Comparison of ENCODE assay signal across 8 cellular contexts in the genomic region with DNA sequence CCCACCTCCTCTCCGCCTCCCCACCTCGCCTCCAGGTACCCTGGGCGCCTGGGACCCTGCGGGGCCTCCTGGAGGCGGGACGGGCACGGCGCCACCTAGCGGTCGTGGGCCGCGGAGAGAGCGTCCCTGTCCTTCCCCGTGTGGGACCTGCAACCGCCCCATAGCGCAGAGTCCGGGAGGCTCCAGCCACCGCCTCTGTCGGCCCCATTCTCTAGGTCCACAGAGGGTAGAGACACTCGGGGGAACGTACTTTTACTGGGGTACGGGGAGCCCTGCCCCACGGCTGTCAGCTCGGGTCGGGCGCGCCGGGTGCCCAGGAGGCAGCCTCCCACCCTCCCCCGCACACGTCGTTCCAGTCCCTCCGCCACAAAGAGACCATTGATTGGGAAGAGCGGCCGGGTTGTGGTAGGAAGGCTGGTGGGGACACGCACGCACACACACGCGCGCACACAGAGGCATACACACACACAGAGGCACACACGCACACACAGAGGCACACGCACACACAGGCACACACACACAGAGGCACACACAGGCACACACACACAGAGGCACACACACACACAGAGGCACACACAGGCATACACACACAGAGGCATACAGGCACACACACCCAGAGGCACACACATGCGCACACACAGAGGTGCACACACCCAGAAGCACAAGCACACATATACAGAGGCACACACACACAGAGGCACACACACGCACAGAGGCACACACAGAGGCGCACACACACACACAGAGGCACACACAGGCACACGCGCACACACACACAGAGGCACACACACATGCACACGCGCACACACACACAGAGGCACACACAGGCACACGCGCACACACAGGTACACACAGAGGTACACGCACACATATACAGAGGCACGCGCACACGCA. TPM values are rescaled to one million over a fixed set of nuclear protein-coding genes. Genes with fewer than 3 reads are reported as not detected.
DNase-seq lines count a peak whose midpoint lies in the region; ATAC-seq and TF ChIP-seq lines count a peak whose summit lies in the region.

No MANE protein-coding gene starts in this region.

- peaks cover 7% of the 10 kb centered on the region for H3K4me1 ChIP-seq in CD4-positive, alpha-beta memory T cell (ENCODE audit: insufficient read depth, low read length)
- peaks cover 0 to 5% (median 0%) of the 10 kb centered on the region in 4 donors for H3K4me1 ChIP-seq in right lobe of liver

- intact Hi-C loops in CD4-positive, alpha-beta memory T cell (cut with micrococcal nuclease), result loop anchor here (1.0 kb wide), 4 partner anchors 13 to 260 kb away; no protein-coding TSS in a partner anchor
- intact Hi-C loops in right lobe of liver (cut with DNase I), result loop anchor here in 1 of 2 donors (10.0 kb wide), 1 partner anchor 373 kb away; no protein-coding TSS in a partner anchor

- no peaks in the 10 kb centered on the region for H3K36me3 ChIP-seq in CD4-positive, alpha-beta memory T cell (ENCODE audit: insufficient read depth, low read length)
- no peaks in the 10 kb centered on the region for H3K36me3 ChIP-seq in right lobe of liver

- CTCF ChIA-PET in CD4-positive, alpha-beta memory T cell (lab: Charles Lee; ENCODE audit: partially characterized antibody), result no interaction called here

- no peak for TF ChIP-seq POLR2A in right lobe of liver (IDR thresholded peaks at IDR 0.05)

- H3K4me1 Mint-ChIP-seq in CD4-positive, alpha-beta memory T cell, result peaks cover 8 to 22% (median 10%) of the 10 kb centered on the region in 4 donors

- peaks cover 17% of the 10 kb centered on the region for H3K27me3 ChIP-seq in CD4-positive, alpha-beta memory T cell (ENCODE audit: insufficient read depth, low read length)
- peaks cover 0 to 7% of the 10 kb centered on the region in 2 donors for H3K27me3 ChIP-seq in right lobe of liver

- H3K27ac Mint-ChIP-seq in CD4-positive, alpha-beta memory T cell, result no peak overlapping the region

- POLR2A ChIA-PET in CD4-positive, alpha-beta memory T cell (lab: Charles Lee; ENCODE audit: partially characterized antibody), result no interaction called here

- TF ChIP-seq CTCF in choroid plexus epithelial cell (conservative IDR thresholded peaks at IDR 0.05; ENCODE audit: low read depth, low read length) (peak; percentile 74), right lobe of liver (IDR thresholded peaks at IDR 0.05) (peak; percentile 72 to 91 (median 80))

- H3K4me3 ChIP-seq in CD4-positive, alpha-beta memory T cell (ENCODE audit: low read length in 2 of 2), result no peak overlapping the region
- H3K4me3 ChIP-seq in choroid plexus epithelial cell (ENCODE audit: low read depth, low read length) (no peak overlapping the region), right lobe of liver (no peak overlapping the region)

- H3K9me3 Mint-ChIP-seq in CD4-positive, alpha-beta memory T cell, result peaks cover 0 to 3% (median 0%) of the 10 kb centered on the region in 8 donors

- WGBS in right lobe of liver (ENCODE audit: insufficient coverage, low coverage, low lambda C conversion rate, missing lambda C conversion rate), result no CpG with 5 or more reads among the region's 54 CpGs

- H3K36me3 Mint-ChIP-seq in CD4-positive, alpha-beta memory T cell, result no peaks in the 10 kb centered on the region

- peak overlapping the region in 7 of 8 donors; percentile 15 to 78 (median 44) for H3K4me3 Mint-ChIP-seq in CD4-positive, alpha-beta memory T cell

- H3K9me3 ChIP-seq in CD4-positive, alpha-beta memory T cell (ENCODE audit: control insufficient read depth in 1 of 2, low read length in 2 of 2), result no peaks in the 10 kb centered on the region
- no peaks in the 10 kb centered on the region for H3K9me3 ChIP-seq in right lobe of liver

- peak; percentile 62 for ATAC-seq in HG03432 (IDR thresholded peaks at IDR 0.05; ENCODE audit: unreplicated experiment)
- ATAC-seq in right lobe of liver, result peak; percentile 85 to 92 (median 86)
- no peak for ATAC-seq in GM18873 (IDR thresholded peaks at IDR 0.05; ENCODE audit: low FRiP score, unreplicated experiment)

- DNase-seq in CD4-positive, alpha-beta memory T cell, result peak in 4 of 5 donors; percentile 37 to 49 (median 44)
- peak; percentile 73 for DNase-seq in activated CD4-positive, alpha-beta T cell treated with anti-CD3 and anti-CD28 coated beads for 48 hours
- DNase-seq in choroid plexus epithelial cell (ENCODE audit: low read depth) (no peak), right lobe of liver (peak; percentile 66 to 73 (median 69)), cortex of kidney (lab: John Stamatoyannopoulos, UW) (no peak)
- peak; percentile 13 to 26 for DNase-seq in stimulated activated CD8-positive, alpha-beta memory T cell treated with anti-CD3 and anti-CD28 coated beads, Interleukin-15, amount 100 ng/mL, for 4 hours (ENCODE audit: low read depth in 2 of 2)

- H3K27ac ChIP-seq in CD4-positive, alpha-beta memory T cell (ENCODE audit: low read depth, low read length), result no peak overlapping the region
- H3K27ac ChIP-seq in right lobe of liver, result no peak overlapping the region

- peaks cover 27 to 34% of the 10 kb centered on the region in 2 donors for H3K27me3 Mint-ChIP-seq in CD4-positive, alpha-beta memory T cell

RNA-seq across cellular contexts. Expression of gene NECTIN1, which starts 12.6 kb away (rescaled TPM):
- total RNA-seq in CD4-positive, alpha-beta memory T cell, result 1 to 10 TPM; 3.5 to 3.8 TPM
- polyA plus RNA-seq in CD4-positive, alpha-beta memory T cell, result 1 to 10 TPM in 1 of 2 donors, not detected in 1; 1.2 TPM
- total RNA-seq in right lobe of liver, result 1 to 10 TPM; 4.3 to 8.4 (median 6.1) TPM

Comparison
In these comparisons a context has a peak if more than half of its experiments do, and no peak if none do; other contexts are left out.
1. DNase-seq: peak in CD4-positive, alpha-beta memory T cell (4 of 5), activated CD4-positive, alpha-beta T cell treated with anti-CD3 and anti-CD28 coated beads for 48 hours (single experiment), right lobe of liver (3 of 3) and stimulated activated CD8-positive, alpha-beta memory T cell treated with anti-CD3 and anti-CD28 coated beads, Interleukin-15, amount 100 ng/mL, for 4 hours (2 of 2); none in choroid plexus epithelial cell (single experiment) and cortex of kidney (single experiment).